Comparison of ENCODE assay signal across 1 cellular context in genomic region chr18:44680271-44681038, GRCh38.
A peak's percentile ranks its signal among the peaks of the same experiment; 100 is the strongest.
TF ChIP-seq lines count a peak whose summit lies in the region.

TSS of gene SETBP1 (plus strand) at chr18:44680888. CDS start at chr18:44701347, 20,459 bp downstream.

TF ChIP-seq in GM12878, 131 proteins besides CTCF, POLR2A, EP300 and RAD21 (continued from another document and continues in another):
- TF ChIP-seq EGR1 (IDR thresholded peaks at IDR 0.05; ENCODE audit: borderline replicate concordance in 1 of 2, low read depth in 2 of 2, low read length in 2 of 2) = peak in 1 of 2 experiments; percentile 63; a peak in 2 of 3 replicates
- TF ChIP-seq MLLT1 (IDR thresholded peaks at IDR 0.05) = peak; percentile 23; the same call in 1 of the 2 replicates
- no peak for TF ChIP-seq BCL3 (IDR thresholded peaks at IDR 0.05; ENCODE audit: borderline replicate concordance, insufficient read depth, low read depth, low read length, poor library complexity, severe bottlenecking)
- TF ChIP-seq MYB (IDR thresholded peaks at IDR 0.05; ENCODE audit: borderline replicate concordance, low read depth, low read length) = no peak
- TF ChIP-seq, protein P1, sequence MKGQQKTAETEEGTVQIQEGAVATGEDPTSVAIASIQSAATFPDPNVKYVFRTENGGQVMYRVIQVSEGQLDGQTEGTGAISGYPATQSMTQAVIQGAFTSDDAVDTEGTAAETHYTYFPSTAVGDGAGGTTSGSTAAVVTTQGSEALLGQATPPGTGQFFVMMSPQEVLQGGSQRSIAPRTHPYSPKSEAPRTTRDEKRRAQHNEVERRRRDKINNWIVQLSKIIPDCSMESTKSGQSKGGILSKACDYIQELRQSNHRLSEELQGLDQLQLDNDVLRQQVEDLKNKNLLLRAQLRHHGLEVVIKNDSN (IDR thresholded peaks at IDR 0.05; ENCODE audit: borderline replicate concordance, extremely low read length, insufficient read depth, low read depth, low read length) = no peak
- TF ChIP-seq, protein P2, sequence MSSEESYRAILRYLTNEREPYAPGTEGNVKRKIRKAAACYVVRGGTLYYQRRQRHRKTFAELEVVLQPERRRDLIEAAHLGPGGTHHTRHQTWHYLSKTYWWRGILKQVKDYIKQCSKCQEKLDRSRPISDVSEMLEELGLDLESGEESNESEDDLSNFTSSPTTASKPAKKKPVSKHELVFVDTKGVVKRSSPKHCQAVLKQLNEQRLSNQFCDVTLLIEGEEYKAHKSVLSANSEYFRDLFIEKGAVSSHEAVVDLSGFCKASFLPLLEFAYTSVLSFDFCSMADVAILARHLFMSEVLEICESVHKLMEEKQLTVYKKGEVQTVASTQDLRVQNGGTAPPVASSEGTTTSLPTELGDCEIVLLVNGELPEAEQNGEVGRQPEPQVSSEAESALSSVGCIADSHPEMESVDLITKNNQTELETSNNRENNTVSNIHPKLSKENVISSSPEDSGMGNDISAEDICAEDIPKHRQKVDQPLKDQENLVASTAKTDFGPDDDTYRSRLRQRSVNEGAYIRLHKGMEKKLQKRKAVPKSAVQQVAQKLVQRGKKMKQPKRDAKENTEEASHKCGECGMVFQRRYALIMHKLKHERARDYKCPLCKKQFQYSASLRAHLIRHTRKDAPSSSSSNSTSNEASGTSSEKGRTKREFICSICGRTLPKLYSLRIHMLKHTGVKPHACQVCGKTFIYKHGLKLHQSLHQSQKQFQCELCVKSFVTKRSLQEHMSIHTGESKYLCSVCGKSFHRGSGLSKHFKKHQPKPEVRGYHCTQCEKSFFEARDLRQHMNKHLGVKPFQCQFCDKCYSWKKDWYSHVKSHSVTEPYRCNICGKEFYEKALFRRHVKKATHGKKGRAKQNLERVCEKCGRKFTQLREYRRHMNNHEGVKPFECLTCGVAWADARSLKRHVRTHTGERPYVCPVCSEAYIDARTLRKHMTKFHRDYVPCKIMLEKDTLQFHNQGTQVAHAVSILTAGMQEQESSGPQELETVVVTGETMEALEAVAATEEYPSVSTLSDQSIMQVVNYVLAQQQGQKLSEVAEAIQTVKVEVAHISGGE (CRISPR knock-in tag; IDR thresholded peaks at IDR 0.05) = no peak
- TF ChIP-seq EED (IDR thresholded peaks at IDR 0.05; ENCODE audit: low read depth) = no peak; the same call in 1 of the 2 replicates
- no peak for TF ChIP-seq BCL11A (IDR thresholded peaks at IDR 0.05; ENCODE audit: low read depth, low read length)
- no peak for TF ChIP-seq EZH2 (IDR thresholded peaks at IDR 0.05; ENCODE audit: borderline replicate concordance, control insufficient read depth, low read depth, low read length)
- TF ChIP-seq TCF3 (IDR thresholded peaks at IDR 0.05; ENCODE audit: borderline replicate concordance, insufficient read depth, low read depth, low read length) = no peak
- TF ChIP-seq, protein P3, sequence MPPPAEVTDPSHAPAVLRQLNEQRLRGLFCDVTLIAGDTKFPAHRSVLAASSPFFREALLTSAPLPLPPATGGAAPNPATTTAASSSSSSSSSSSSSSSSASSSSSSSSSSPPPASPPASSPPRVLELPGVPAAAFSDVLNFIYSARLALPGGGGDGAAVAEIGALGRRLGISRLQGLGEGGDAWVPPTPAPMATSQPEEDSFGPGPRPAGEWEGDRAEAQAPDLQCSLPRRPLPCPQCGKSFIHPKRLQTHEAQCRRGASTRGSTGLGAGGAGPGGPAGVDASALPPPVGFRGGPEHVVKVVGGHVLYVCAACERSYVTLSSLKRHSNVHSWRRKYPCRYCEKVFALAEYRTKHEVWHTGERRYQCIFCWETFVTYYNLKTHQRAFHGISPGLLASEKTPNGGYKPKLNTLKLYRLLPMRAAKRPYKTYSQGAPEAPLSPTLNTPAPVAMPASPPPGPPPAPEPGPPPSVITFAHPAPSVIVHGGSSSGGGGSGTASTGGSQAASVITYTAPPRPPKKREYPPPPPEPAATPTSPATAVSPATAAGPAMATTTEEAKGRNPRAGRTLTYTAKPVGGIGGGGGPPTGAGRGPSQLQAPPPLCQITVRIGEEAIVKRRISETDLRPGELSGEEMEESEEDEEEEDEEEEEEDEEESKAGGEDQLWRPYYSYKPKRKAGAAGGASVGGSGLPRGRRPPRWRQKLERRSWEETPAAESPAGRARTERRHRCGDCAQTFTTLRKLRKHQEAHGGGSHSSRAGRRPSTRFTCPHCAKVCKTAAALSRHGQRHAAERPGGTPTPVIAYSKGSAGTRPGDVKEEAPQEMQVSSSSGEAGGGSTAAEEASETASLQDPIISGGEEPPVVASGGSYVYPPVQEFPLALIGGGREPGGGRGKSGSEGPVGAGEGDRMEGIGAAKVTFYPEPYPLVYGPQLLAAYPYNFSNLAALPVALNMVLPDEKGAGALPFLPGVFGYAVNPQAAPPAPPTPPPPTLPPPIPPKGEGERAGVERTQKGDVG (CRISPR knock-in tag; IDR thresholded peaks at IDR 0.05) = no peak
- no peak; the same call in 1 of the 2 replicates for TF ChIP-seq SMC3 (IDR thresholded peaks at IDR 0.05; ENCODE audit: borderline replicate concordance, low read length)
- TF ChIP-seq TBL1XR1 (IDR thresholded peaks at IDR 0.05; ENCODE audit: low read depth, low read length) = no peak
- TF ChIP-seq, protein P4, sequence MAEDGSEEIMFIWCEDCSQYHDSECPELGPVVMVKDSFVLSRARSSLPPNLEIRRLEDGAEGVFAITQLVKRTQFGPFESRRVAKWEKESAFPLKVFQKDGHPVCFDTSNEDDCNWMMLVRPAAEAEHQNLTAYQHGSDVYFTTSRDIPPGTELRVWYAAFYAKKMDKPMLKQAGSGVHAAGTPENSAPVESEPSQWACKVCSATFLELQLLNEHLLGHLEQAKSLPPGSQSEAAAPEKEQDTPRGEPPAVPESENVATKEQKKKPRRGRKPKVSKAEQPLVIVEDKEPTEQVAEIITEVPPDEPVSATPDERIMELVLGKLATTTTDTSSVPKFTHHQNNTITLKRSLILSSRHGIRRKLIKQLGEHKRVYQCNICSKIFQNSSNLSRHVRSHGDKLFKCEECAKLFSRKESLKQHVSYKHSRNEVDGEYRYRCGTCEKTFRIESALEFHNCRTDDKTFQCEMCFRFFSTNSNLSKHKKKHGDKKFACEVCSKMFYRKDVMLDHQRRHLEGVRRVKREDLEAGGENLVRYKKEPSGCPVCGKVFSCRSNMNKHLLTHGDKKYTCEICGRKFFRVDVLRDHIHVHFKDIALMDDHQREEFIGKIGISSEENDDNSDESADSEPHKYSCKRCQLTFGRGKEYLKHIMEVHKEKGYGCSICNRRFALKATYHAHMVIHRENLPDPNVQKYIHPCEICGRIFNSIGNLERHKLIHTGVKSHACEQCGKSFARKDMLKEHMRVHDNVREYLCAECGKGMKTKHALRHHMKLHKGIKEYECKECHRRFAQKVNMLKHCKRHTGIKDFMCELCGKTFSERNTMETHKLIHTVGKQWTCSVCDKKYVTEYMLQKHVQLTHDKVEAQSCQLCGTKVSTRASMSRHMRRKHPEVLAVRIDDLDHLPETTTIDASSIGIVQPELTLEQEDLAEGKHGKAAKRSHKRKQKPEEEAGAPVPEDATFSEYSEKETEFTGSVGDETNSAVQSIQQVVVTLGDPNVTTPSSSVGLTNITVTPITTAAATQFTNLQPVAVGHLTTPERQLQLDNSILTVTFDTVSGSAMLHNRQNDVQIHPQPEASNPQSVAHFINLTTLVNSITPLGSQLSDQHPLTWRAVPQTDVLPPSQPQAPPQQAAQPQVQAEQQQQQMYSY (CRISPR knock-in tag; IDR thresholded peaks at IDR 0.05) = no peak
- TF ChIP-seq, protein P5, sequence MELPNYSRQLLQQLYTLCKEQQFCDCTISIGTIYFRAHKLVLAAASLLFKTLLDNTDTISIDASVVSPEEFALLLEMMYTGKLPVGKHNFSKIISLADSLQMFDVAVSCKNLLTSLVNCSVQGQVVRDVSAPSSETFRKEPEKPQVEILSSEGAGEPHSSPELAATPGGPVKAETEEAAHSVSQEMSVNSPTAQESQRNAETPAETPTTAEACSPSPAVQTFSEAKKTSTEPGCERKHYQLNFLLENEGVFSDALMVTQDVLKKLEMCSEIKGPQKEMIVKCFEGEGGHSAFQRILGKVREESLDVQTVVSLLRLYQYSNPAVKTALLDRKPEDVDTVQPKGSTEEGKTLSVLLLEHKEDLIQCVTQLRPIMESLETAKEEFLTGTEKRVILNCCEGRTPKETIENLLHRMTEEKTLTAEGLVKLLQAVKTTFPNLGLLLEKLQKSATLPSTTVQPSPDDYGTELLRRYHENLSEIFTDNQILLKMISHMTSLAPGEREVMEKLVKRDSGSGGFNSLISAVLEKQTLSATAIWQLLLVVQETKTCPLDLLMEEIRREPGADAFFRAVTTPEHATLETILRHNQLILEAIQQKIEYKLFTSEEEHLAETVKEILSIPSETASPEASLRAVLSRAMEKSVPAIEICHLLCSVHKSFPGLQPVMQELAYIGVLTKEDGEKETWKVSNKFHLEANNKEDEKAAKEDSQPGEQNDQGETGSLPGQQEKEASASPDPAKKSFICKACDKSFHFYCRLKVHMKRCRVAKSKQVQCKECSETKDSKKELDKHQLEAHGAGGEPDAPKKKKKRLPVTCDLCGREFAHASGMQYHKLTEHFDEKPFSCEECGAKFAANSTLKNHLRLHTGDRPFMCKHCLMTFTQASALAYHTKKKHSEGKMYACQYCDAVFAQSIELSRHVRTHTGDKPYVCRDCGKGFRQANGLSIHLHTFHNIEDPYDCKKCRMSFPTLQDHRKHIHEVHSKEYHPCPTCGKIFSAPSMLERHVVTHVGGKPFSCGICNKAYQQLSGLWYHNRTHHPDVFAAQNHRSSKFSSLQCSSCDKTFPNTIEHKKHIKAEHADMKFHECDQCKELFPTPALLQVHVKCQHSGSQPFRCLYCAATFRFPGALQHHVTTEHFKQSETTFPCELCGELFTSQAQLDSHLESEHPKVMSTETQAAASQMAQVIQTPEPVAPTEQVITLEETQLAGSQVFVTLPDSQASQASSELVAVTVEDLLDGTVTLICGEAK (IDR thresholded peaks at IDR 0.05; ENCODE audit: borderline replicate concordance) = no peak
- TF ChIP-seq MYC (IDR thresholded peaks at IDR 0.05; ENCODE audit: insufficient read depth, insufficient read length, insufficient replicate concordance, low read length, severe bottlenecking) = no peak
- no peak for TF ChIP-seq KDM1A (IDR thresholded peaks at IDR 0.05; ENCODE audit: borderline replicate concordance)
- no peak for TF ChIP-seq CREM (IDR thresholded peaks at IDR 0.05; ENCODE audit: low read depth)
- no peak for TF ChIP-seq NFIC (IDR thresholded peaks at IDR 0.05; ENCODE audit: low read depth, low read length)
- TF ChIP-seq HDAC6 (IDR thresholded peaks at IDR 0.05; ENCODE audit: unreplicated experiment) = peak; percentile 80
- peak; percentile 65; the same call in 1 of the 2 replicates for TF ChIP-seq POLR2AphosphoS5 (IDR thresholded peaks at IDR 0.05; ENCODE audit: low read length)
- no peak for TF ChIP-seq JUNB (IDR thresholded peaks at IDR 0.05)
- no peak; the same call in 1 of the 2 replicates for TF ChIP-seq PAX5 (IDR thresholded peaks at IDR 0.05; ENCODE audit: borderline replicate concordance, low read depth, low read length)
- TF ChIP-seq BCLAF1 (IDR thresholded peaks at IDR 0.05) = no peak
- TF ChIP-seq BACH1 (IDR thresholded peaks at IDR 0.05; ENCODE audit: borderline replicate concordance) = 0 out of 2 replicates have a peak, but pooled peaks have one; percentile 51
- TF ChIP-seq ZNF622 (IDR thresholded peaks at IDR 0.05) = no peak
